In the genomic region with DNA sequence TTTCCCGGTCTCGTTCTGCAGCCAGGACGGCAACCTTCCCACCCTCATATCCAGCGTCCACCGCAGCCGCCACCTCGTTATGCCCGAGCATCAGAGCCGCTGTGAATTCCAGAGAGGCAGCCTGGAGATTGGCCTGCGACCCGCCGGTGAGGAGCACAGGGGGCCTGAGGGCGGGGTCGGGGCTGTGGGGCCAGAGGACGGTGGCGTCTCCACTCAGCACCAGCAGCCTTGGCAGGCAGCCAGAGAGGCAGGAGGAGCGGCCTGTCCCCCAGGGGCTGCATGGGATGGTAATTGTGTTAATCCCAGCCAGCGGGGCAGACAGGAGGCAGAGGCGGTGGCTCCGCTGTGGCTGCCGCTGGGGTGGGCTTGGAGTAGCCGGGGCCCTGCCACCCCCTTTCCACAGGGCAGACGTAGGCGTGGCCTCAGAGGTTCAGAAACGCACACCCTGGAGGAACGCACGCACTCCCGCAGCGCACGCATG, we compare ENCODE assay signal across 8 cellular contexts. TPM values are rescaled to one million over a fixed set of nuclear protein-coding genes. Genes with fewer than 3 reads are reported as not detected.
DNase-seq lines count a peak whose midpoint lies in the region.
"Had no signal": no experiment of that assay in that cellular context is flagged by ENCODE, and none has a peak within 500 bp of the region (broad histone marks: within the 10 kb centered on the region; RNA-seq: fewer than 3 reads in every experiment).

No MANE protein-coding gene starts in this region.

- peaks cover 11% of the 10 kb centered on the region for H3K4me1 Mint-ChIP-seq in activated CD4-positive, alpha-beta memory T cell treated with anti-CD3 and anti-CD28 coated beads for 36 hours (ENCODE audit: low read depth)

- no peak overlapping the region for H3K4me3 Mint-ChIP-seq in activated CD4-positive, alpha-beta memory T cell treated with anti-CD3 and anti-CD28 coated beads for 36 hours
- H3K4me3 Mint-ChIP-seq: activated naive CD4-positive, alpha-beta T cell treated with anti-CD3 and anti-CD28 coated beads for 36 hours; CD4-positive, CD25-positive, alpha-beta regulatory T cell had no signal

- DNase-seq in DMS153 (lab: John Stamatoyannopoulos, UW) (peak; percentile 37), NCI-H146 treated with DMSO at 0.1 percent for 48 hours (lab: John Stamatoyannopoulos, UW; ENCODE audit: unreplicated experiment) (peak; percentile 36), ecto neural progenitor cell (ENCODE audit: low spot score) (peak; percentile 83), ureter (ENCODE audit: low spot score) (no peak)
- DNase-seq in activated CD4-positive, alpha-beta memory T cell treated with anti-CD3 and anti-CD28 coated beads for 36 hours = no peak
- DNase-seq in activated T-cell treated with anti-CD3 and anti-CD28 coated beads, Interleukin-2, amount 50 U/mL, for 1 hour = no peak
- DNase-seq: activated naive CD4-positive, alpha-beta T cell treated with anti-CD3 and anti-CD28 coated beads for 36 hours; CD4-positive, CD25-positive, alpha-beta regulatory T cell had no signal

- POLR2A ChIA-PET in activated CD4-positive, alpha-beta memory T cell treated with anti-CD3 and anti-CD28 coated beads for 36 hours (lab: Charles Lee) = no interaction called here

- no peaks in the 10 kb centered on the region for H3K9me3 Mint-ChIP-seq in activated CD4-positive, alpha-beta memory T cell treated with anti-CD3 and anti-CD28 coated beads for 36 hours
- H3K9me3 Mint-ChIP-seq: activated naive CD4-positive, alpha-beta T cell treated with anti-CD3 and anti-CD28 coated beads for 36 hours; CD4-positive, CD25-positive, alpha-beta regulatory T cell had no signal

- intact Hi-C loops in activated CD4-positive, alpha-beta memory T cell treated with anti-CD3 and anti-CD28 coated beads for 36 hours (cut with micrococcal nuclease) = no loop called here

- H3K27ac Mint-ChIP-seq in activated CD4-positive, alpha-beta memory T cell treated with anti-CD3 and anti-CD28 coated beads for 36 hours = no peak overlapping the region
- H3K27ac Mint-ChIP-seq: activated naive CD4-positive, alpha-beta T cell treated with anti-CD3 and anti-CD28 coated beads for 36 hours; CD4-positive, CD25-positive, alpha-beta regulatory T cell had no signal

- CTCF ChIA-PET in activated CD4-positive, alpha-beta memory T cell treated with anti-CD3 and anti-CD28 coated beads for 36 hours (lab: Charles Lee) = no interaction called here

- H3K36me3 Mint-ChIP-seq in activated CD4-positive, alpha-beta memory T cell treated with anti-CD3 and anti-CD28 coated beads for 36 hours = no peaks in the 10 kb centered on the region
- H3K36me3 Mint-ChIP-seq: CD4-positive, CD25-positive, alpha-beta regulatory T cell had no signal

- H3K27me3 Mint-ChIP-seq in activated CD4-positive, alpha-beta memory T cell treated with anti-CD3 and anti-CD28 coated beads for 36 hours = peaks cover 33% of the 10 kb centered on the region

RNA-seq across cellular contexts. Expression of gene SAMD11, which starts 12.1 kb away (rescaled TPM):
- total RNA-seq in ureter = 13.9 TPM
- total RNA-seq in activated CD4-positive, alpha-beta memory T cell treated with anti-CD3 and anti-CD28 coated beads for 36 hours = not detected
- total RNA-seq: activated naive CD4-positive, alpha-beta T cell treated with anti-CD3 and anti-CD28 coated beads for 36 hours; CD4-positive, CD25-positive, alpha-beta regulatory T cell had no signal

RNA-seq across cellular contexts. Expression of gene NOC2L, which starts 23.3 kb away (rescaled TPM):
- 71.9 TPM for total RNA-seq in ureter
- total RNA-seq in activated CD4-positive, alpha-beta memory T cell treated with anti-CD3 and anti-CD28 coated beads for 36 hours = 100 to 1,000 TPM; 111 to 117 TPM

RNA-seq across cellular contexts. Expression of gene KLHL17, which starts 24.6 kb away (rescaled TPM):
- 8.6 TPM for total RNA-seq in ureter
- 10 to 100 TPM; 25.8 to 30.6 TPM for total RNA-seq in activated CD4-positive, alpha-beta memory T cell treated with anti-CD3 and anti-CD28 coated beads for 36 hours

RNA-seq across cellular contexts. Expression of gene PLEKHN1, which starts 30.5 kb away (rescaled TPM):
- total RNA-seq in ureter = 28.5 TPM
- total RNA-seq in activated CD4-positive, alpha-beta memory T cell treated with anti-CD3 and anti-CD28 coated beads for 36 hours = 1 to 10 TPM; 5.8 to 6.0 TPM

RNA-seq across cellular contexts. Expression of gene PERM1, which starts 46.1 kb away (rescaled TPM):
- 0.10 TPM for total RNA-seq in ureter
- not detected for total RNA-seq in activated CD4-positive, alpha-beta memory T cell treated with anti-CD3 and anti-CD28 coated beads for 36 hours
- total RNA-seq: activated naive CD4-positive, alpha-beta T cell treated with anti-CD3 and anti-CD28 coated beads for 36 hours; CD4-positive, CD25-positive, alpha-beta regulatory T cell had no signal

Comparison
In these comparisons a context has a peak if more than half of its experiments do, and no peak if none do; other contexts are left out.
1. DNase-seq: peak in DMS153 (single experiment), NCI-H146 treated with DMSO at 0.1 percent for 48 hours (single experiment) and ecto neural progenitor cell (single experiment); none in ureter (single experiment), activated CD4-positive, alpha-beta memory T cell treated with anti-CD3 and anti-CD28 coated beads for 36 hours (single experiment) and activated T-cell treated with anti-CD3 and anti-CD28 coated beads, Interleukin-2, amount 50 U/mL, for 1 hour (single experiment).
2. RNA of gene SAMD11, which starts 12.1 kb away (total RNA-seq): 13.9 TPM in ureter (single experiment); not detected in activated CD4-positive, alpha-beta memory T cell treated with anti-CD3 and anti-CD28 coated beads for 36 hours; every median in the first group is over 10 times any median in the second.